14 cellular contexts compared by ENCODE assay signal in genomic region chr4:115249808-115250207, GRCh38.
DNase-seq lines count a peak whose midpoint lies in the region; ATAC-seq and TF ChIP-seq lines count a peak whose summit lies in the region.
"Had no signal": no experiment of that assay in that cellular context is flagged by ENCODE, and none has a peak within 500 bp of the region (broad histone marks: within the 10 kb centered on the region; RNA-seq: fewer than 3 reads in every experiment).

No MANE protein-coding gene starts in this region.

- peak overlapping the region; percentile 54; the same call in 1 of the 2 replicates for H3K27ac Mint-ChIP-seq in WTC11

- CTCF ChIA-PET in WTC11 (lab: Charles Lee): no interaction called here

- no peak for ATAC-seq in WTC11

- peaks cover 39% of the 10 kb centered on the region for H3K4me1 Mint-ChIP-seq in WTC11

- no peaks in the 10 kb centered on the region for H3K36me3 Mint-ChIP-seq in WTC11

- peaks cover 4% of the 10 kb centered on the region; the same call in 1 of the 2 replicates for H3K9me3 Mint-ChIP-seq in WTC11

- no peak overlapping the region for H3K4me3 Mint-ChIP-seq in WTC11

- DNase-seq in ELR (ENCODE audit: low read depth) (peak; percentile 2), LoVo (ENCODE audit: low spot score) (peak; percentile 6), WTC11 (ENCODE audit: low spot score) (no peak), iris pigment epithelial cell (ENCODE audit: low read depth) (peak; percentile 3), NCI-H82 (lab: John Stamatoyannopoulos, UW) (no peak), NCI-H1417 treated with DMSO at 0.1 percent for 48 hours (lab: John Stamatoyannopoulos, UW) (no peak), NCI-H524 treated with DMSO at 0.1 percent for 48 hours (lab: John Stamatoyannopoulos, UW) (no peak)
- DNase-seq: DND-41, GDM1, IMR-90, NCI-H1105, NCI-H1694, NCI-H510A, PC-9 had no signal

- TF ChIP-seq CTCF in WTC11 (IDR thresholded peaks at IDR 0.05): no peak

- H3K27me3 Mint-ChIP-seq in WTC11 (ENCODE audit: low read depth): no peaks in the 10 kb centered on the region

- POLR2A ChIA-PET in WTC11 (lab: Charles Lee): no interaction called here

TF ChIP-seq in WTC11, 78 proteins besides CTCF, POLR2A, EP300 and RAD21:
- TF ChIP-seq MAX (CRISPR knock-in tag; IDR thresholded peaks at IDR 0.05): no peak
- no peak for TF ChIP-seq ZNF416 (CRISPR knock-in tag; IDR thresholded peaks at IDR 0.05)
- no peak for TF ChIP-seq JUN (CRISPR knock-in tag; IDR thresholded peaks at IDR 0.05)
- TF ChIP-seq, protein P1, sequence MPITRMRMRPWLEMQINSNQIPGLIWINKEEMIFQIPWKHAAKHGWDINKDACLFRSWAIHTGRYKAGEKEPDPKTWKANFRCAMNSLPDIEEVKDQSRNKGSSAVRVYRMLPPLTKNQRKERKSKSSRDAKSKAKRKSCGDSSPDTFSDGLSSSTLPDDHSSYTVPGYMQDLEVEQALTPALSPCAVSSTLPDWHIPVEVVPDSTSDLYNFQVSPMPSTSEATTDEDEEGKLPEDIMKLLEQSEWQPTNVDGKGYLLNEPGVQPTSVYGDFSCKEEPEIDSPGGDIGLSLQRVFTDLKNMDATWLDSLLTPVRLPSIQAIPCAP (CRISPR knock-in tag; IDR thresholded peaks at IDR 0.05): no peak
- TF ChIP-seq SP1 (CRISPR knock-in tag; conservative IDR thresholded peaks at IDR 0.05): no peak
- no peak for TF ChIP-seq TEAD1 (CRISPR knock-in tag; IDR thresholded peaks at IDR 0.05)
- no peak for TF ChIP-seq SOX15 (CRISPR knock-in tag; IDR thresholded peaks at IDR 0.05)
- no peak for TF ChIP-seq ETV6 (CRISPR knock-in tag; IDR thresholded peaks at IDR 0.05)
- TF ChIP-seq ATF1 (CRISPR knock-in tag; IDR thresholded peaks at IDR 0.05): no peak
- TF ChIP-seq, protein P2, sequence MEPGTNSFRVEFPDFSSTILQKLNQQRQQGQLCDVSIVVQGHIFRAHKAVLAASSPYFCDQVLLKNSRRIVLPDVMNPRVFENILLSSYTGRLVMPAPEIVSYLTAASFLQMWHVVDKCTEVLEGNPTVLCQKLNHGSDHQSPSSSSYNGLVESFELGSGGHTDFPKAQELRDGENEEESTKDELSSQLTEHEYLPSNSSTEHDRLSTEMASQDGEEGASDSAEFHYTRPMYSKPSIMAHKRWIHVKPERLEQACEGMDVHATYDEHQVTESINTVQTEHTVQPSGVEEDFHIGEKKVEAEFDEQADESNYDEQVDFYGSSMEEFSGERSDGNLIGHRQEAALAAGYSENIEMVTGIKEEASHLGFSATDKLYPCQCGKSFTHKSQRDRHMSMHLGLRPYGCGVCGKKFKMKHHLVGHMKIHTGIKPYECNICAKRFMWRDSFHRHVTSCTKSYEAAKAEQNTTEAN (CRISPR knock-in tag; IDR thresholded peaks at IDR 0.05): no peak
- TF ChIP-seq ATF2 (CRISPR knock-in tag; IDR thresholded peaks at IDR 0.05; ENCODE audit: borderline replicate concordance, low read depth): no peak
- no peak for TF ChIP-seq E2F5 (CRISPR knock-in tag; IDR thresholded peaks at IDR 0.05)
- TF ChIP-seq, protein P3, sequence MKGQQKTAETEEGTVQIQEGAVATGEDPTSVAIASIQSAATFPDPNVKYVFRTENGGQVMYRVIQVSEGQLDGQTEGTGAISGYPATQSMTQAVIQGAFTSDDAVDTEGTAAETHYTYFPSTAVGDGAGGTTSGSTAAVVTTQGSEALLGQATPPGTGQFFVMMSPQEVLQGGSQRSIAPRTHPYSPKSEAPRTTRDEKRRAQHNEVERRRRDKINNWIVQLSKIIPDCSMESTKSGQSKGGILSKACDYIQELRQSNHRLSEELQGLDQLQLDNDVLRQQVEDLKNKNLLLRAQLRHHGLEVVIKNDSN (CRISPR knock-in tag; IDR thresholded peaks at IDR 0.05): no peak
- TF ChIP-seq PREB (CRISPR knock-in tag; IDR thresholded peaks at IDR 0.05; ENCODE audit: borderline replicate concordance): no peak
- no peak for TF ChIP-seq NFATC4 (CRISPR knock-in tag; IDR thresholded peaks at IDR 0.05)
- no peak for TF ChIP-seq ZNF317 (CRISPR knock-in tag; IDR thresholded peaks at IDR 0.05; ENCODE audit: borderline replicate concordance, low read depth)

Comparison
In these comparisons a context has a peak if more than half of its experiments do, and no peak if none do; other contexts are left out.
1. DNase-seq: peak in ELR (single experiment), LoVo (single experiment) and iris pigment epithelial cell (single experiment); none in WTC11 (single experiment), NCI-H82 (single experiment), NCI-H1417 treated with DMSO at 0.1 percent for 48 hours (single experiment) and NCI-H524 treated with DMSO at 0.1 percent for 48 hours (single experiment).